ENCODE assay signal across 8 cellular contexts in the genomic region with DNA sequence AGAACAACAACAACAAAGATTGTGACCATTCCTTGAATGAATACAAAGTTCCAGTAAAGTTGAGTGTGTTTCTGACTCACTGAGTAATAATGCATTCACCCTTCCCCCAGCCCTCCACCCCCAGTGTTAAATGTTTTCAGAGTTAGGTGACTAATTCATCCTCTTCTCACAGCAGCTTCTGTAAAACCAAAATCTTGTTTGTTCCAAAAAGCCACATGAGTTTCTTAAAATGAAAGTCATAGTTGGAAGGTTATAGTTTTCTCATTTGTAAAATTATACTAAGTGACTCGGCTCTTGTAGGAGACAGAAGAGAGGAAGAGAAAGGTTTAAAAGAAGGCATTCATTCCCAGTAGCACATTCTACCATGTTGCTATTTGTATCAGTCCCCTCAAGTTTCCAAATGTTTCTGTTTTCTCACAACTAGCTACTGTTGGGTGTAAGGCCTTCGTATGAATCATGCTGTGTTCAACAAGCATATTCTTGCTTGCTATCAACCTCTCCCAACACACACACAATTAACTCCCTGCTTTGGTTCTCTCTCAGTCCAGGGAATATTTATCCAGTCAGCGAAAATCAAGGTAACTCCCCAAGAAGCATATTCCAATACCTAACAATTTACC.
DNase-seq lines count a peak whose midpoint lies in the region; ATAC-seq lines count a peak whose summit lies in the region.

No MANE protein-coding gene starts in this region.

- H3K4me1 Mint-ChIP-seq in CD4-positive, CD25-positive, alpha-beta regulatory T cell = peaks cover 17 to 28% (median 20%) of the 10 kb centered on the region in 4 donors
- peaks cover 48% of the 10 kb centered on the region for H3K4me1 Mint-ChIP-seq in activated T-helper 2 cell treated with anti-CD3 and anti-CD28 coated beads, Interferon-gamma antibody, Interleukin-2, Interleukin-4, amounts not matched to agents 10 μg/mL and 5 μg/mL and 100 μg/mL, durations not matched to agents 14 hours and 24 hours and 36 hours (ENCODE audit: low read depth)
- peaks cover 26% of the 10 kb centered on the region for H3K4me1 Mint-ChIP-seq in stimulated activated memory B cell treated with anti-CD40 and anti-IgM and Interleukin-4, amounts not matched to agents 10 μg/mL and 1 μg/mL and 100 μg/mL, for 72 hours

- no peaks in the 10 kb centered on the region for H3K27me3 ChIP-seq in CD4-positive, CD25-positive, alpha-beta regulatory T cell (ENCODE audit: control insufficient read depth, insufficient read depth, low read length)

- H3K9me3 ChIP-seq in CD4-positive, CD25-positive, alpha-beta regulatory T cell (ENCODE audit: control insufficient read depth in 2 of 2, low read length in 2 of 2) = no peaks in the 10 kb centered on the region

- peaks cover 24% of the 10 kb centered on the region for H3K36me3 Mint-ChIP-seq in CD4-positive, CD25-positive, alpha-beta regulatory T cell
- H3K36me3 Mint-ChIP-seq in activated T-helper 2 cell treated with anti-CD3 and anti-CD28 coated beads, Interferon-gamma antibody, Interleukin-2, Interleukin-4, amounts not matched to agents 10 μg/mL and 5 μg/mL and 100 μg/mL, durations not matched to agents 14 hours and 24 hours and 36 hours (ENCODE audit: low read depth) = peaks cover 52% of the 10 kb centered on the region
- H3K36me3 Mint-ChIP-seq in stimulated activated memory B cell treated with anti-CD40 and anti-IgM and Interleukin-4, amounts not matched to agents 10 μg/mL and 1 μg/mL and 100 μg/mL, for 72 hours = peaks cover 16% of the 10 kb centered on the region

- ATAC-seq in CD4-positive, CD25-positive, alpha-beta regulatory T cell (ENCODE audit: low read depth in 2 of 2) = peak; percentile 77 to 88
- ATAC-seq in GM21360 (IDR thresholded peaks at IDR 0.05; ENCODE audit: unreplicated experiment) (peak; percentile 51), HG03575 (IDR thresholded peaks at IDR 0.05; ENCODE audit: extremely low read depth, insufficient number of reproducible peaks, low FRiP score, unreplicated experiment) (peak; percentile 50), GM19328 (IDR thresholded peaks at IDR 0.05; ENCODE audit: unreplicated experiment) (no peak)
- ATAC-seq in stimulated activated memory B cell treated with anti-CD40 and anti-IgM and Interleukin-4, amounts not matched to agents 10 μg/mL and 1 μg/mL and 100 μg/mL, for 72 hours = peak; percentile 75

- DNase-seq in CD4-positive, CD25-positive, alpha-beta regulatory T cell = peak in 1 of 3 donors; percentile 73
- DNase-seq in activated T-helper 2 cell treated with anti-CD3 and anti-CD28 coated beads, Interferon-gamma antibody, Interleukin-2, Interleukin-4, amounts not matched to agents 10 μg/mL and 5 μg/mL and 100 μg/mL, durations not matched to agents 14 hours and 24 hours and 36 hours (ENCODE audit: low spot score) = no peak
- peak; percentile 95 for DNase-seq in iris pigment epithelial cell (ENCODE audit: low read depth)
- DNase-seq in GDM1 (lab: John Stamatoyannopoulos, UW) = no peak

- peaks cover 0 to 2% (median 0%) of the 10 kb centered on the region in 7 donors for H3K9me3 Mint-ChIP-seq in CD4-positive, CD25-positive, alpha-beta regulatory T cell
- no peaks in the 10 kb centered on the region for H3K9me3 Mint-ChIP-seq in activated T-helper 2 cell treated with anti-CD3 and anti-CD28 coated beads, Interferon-gamma antibody, Interleukin-2, Interleukin-4, amounts not matched to agents 10 μg/mL and 5 μg/mL and 100 μg/mL, durations not matched to agents 14 hours and 24 hours and 36 hours
- H3K9me3 Mint-ChIP-seq in stimulated activated memory B cell treated with anti-CD40 and anti-IgM and Interleukin-4, amounts not matched to agents 10 μg/mL and 1 μg/mL and 100 μg/mL, for 72 hours = no peaks in the 10 kb centered on the region

- intact Hi-C loops in activated T-helper 2 cell treated with anti-CD3 and anti-CD28 coated beads, Interferon-gamma antibody, Interleukin-2, Interleukin-4, amounts not matched to agents 10 μg/mL and 5 μg/mL and 100 μg/mL, durations not matched to agents 14 hours and 24 hours and 36 hours (cut with micrococcal nuclease) = loop anchor here (1.0 to 5.0 kb wide), 11 partner anchors 14 to 564 kb away; partner anchors contain the start of genes C18orf54, MBD2 and STARD6

- no peak overlapping the region for H3K4me3 ChIP-seq in CD4-positive, CD25-positive, alpha-beta regulatory T cell (ENCODE audit: low read depth, low read length)

- H3K4me1 ChIP-seq in CD4-positive, CD25-positive, alpha-beta regulatory T cell (ENCODE audit: control insufficient read depth, insufficient read depth, low read length, poor library complexity, severe bottlenecking) = peaks cover 6% of the 10 kb centered on the region

- H3K4me3 Mint-ChIP-seq in CD4-positive, CD25-positive, alpha-beta regulatory T cell = peak overlapping the region in 1 of 4 donors; percentile 5
- H3K4me3 Mint-ChIP-seq in activated T-helper 2 cell treated with anti-CD3 and anti-CD28 coated beads, Interferon-gamma antibody, Interleukin-2, Interleukin-4, amounts not matched to agents 10 μg/mL and 5 μg/mL and 100 μg/mL, durations not matched to agents 14 hours and 24 hours and 36 hours (ENCODE audit: low read depth) = peak overlapping the region; percentile 43
- H3K4me3 Mint-ChIP-seq in stimulated activated memory B cell treated with anti-CD40 and anti-IgM and Interleukin-4, amounts not matched to agents 10 μg/mL and 1 μg/mL and 100 μg/mL, for 72 hours = no peak overlapping the region

- H3K36me3 ChIP-seq in CD4-positive, CD25-positive, alpha-beta regulatory T cell (ENCODE audit: control insufficient read depth, insufficient read depth, low read length) = peaks cover 23% of the 10 kb centered on the region

- H3K27me3 Mint-ChIP-seq in CD4-positive, CD25-positive, alpha-beta regulatory T cell = no peaks in the 10 kb centered on the region
- H3K27me3 Mint-ChIP-seq in activated T-helper 2 cell treated with anti-CD3 and anti-CD28 coated beads, Interferon-gamma antibody, Interleukin-2, Interleukin-4, amounts not matched to agents 10 μg/mL and 5 μg/mL and 100 μg/mL, durations not matched to agents 14 hours and 24 hours and 36 hours (ENCODE audit: low read depth) = no peaks in the 10 kb centered on the region
- H3K27me3 Mint-ChIP-seq in stimulated activated memory B cell treated with anti-CD40 and anti-IgM and Interleukin-4, amounts not matched to agents 10 μg/mL and 1 μg/mL and 100 μg/mL, for 72 hours = no peaks in the 10 kb centered on the region

- H3K27ac Mint-ChIP-seq in CD4-positive, CD25-positive, alpha-beta regulatory T cell = peak overlapping the region; percentile 53 to 93 (median 60)
- peak overlapping the region; percentile 94 for H3K27ac Mint-ChIP-seq in activated T-helper 2 cell treated with anti-CD3 and anti-CD28 coated beads, Interferon-gamma antibody, Interleukin-2, Interleukin-4, amounts not matched to agents 10 μg/mL and 5 μg/mL and 100 μg/mL, durations not matched to agents 14 hours and 24 hours and 36 hours
- peak overlapping the region; percentile 22 for H3K27ac Mint-ChIP-seq in stimulated activated memory B cell treated with anti-CD40 and anti-IgM and Interleukin-4, amounts not matched to agents 10 μg/mL and 1 μg/mL and 100 μg/mL, for 72 hours

- H3K27ac ChIP-seq in CD4-positive, CD25-positive, alpha-beta regulatory T cell (ENCODE audit: insufficient read depth, low read length, poor library complexity, severe bottlenecking) = peak overlapping the region; percentile 15

Comparison
In these comparisons a context has a peak if more than half of its experiments do, and no peak if none do; other contexts are left out.
1. H3K27ac Mint-ChIP-seq: peak in every context shown above with its lines; median percentile 94 in activated T-helper 2 cell treated with anti-CD3 and anti-CD28 coated beads, Interferon-gamma antibody, Interleukin-2, Interleukin-4, amounts not matched to agents 10 μg/mL and 5 μg/mL and 100 μg/mL, durations not matched to agents 14 hours and 24 hours and 36 hours; 60 in CD4-positive, CD25-positive, alpha-beta regulatory T cell; 22 in stimulated activated memory B cell treated with anti-CD40 and anti-IgM and Interleukin-4, amounts not matched to agents 10 μg/mL and 1 μg/mL and 100 μg/mL, for 72 hours.